In genomic region chr21:29144736-29145353, GRCh38 we compare ENCODE assay signal across 1 cellular context.
TF ChIP-seq lines count a peak whose summit lies in the region.

No MANE protein-coding gene starts in this region.

TF ChIP-seq in A549, 52 proteins besides CTCF, POLR2A, EP300 and RAD21 (continued from another document):
- TF ChIP-seq ELK1 (IDR thresholded peaks at IDR 0.05; ENCODE audit: low read depth, low read length) (no peak), POLR2AphosphoS2 (conservative IDR thresholded peaks at IDR 0.05; ENCODE audit: low read length) (no peak), MAZ (IDR thresholded peaks at IDR 0.05; ENCODE audit: borderline replicate concordance, low read depth, low read length) (no peak), TP53 (CRISPR knock-in tag; IDR thresholded peaks at IDR 0.05) (no peak), CHD2 (IDR thresholded peaks at IDR 0.05; ENCODE audit: low read length, partially characterized antibody) (no peak), SMC3 (IDR thresholded peaks at IDR 0.05) (no peak), NPAS2 (CRISPR knock-in tag; IDR thresholded peaks at IDR 0.05; ENCODE audit: borderline replicate concordance) (no peak)
TF ChIP-seq in A549: peak in this region for 0.
